Comparison of ENCODE assay signal across 16 cellular contexts in genomic region chr3:65880350-65880749, GRCh38.
DNase-seq lines count a peak whose midpoint lies in the region; ATAC-seq, FAIRE-seq and TF ChIP-seq lines count a peak whose summit lies in the region.
"Had no signal": no experiment of that assay in that cellular context is flagged by ENCODE, and none has a peak within 500 bp of the region (broad histone marks: within the 10 kb centered on the region; RNA-seq: fewer than 3 reads in every experiment).

No MANE protein-coding gene starts in this region.

- intact Hi-C loops in HepG2 (cut with micrococcal nuclease; ENCODE audit: unreplicated experiment), result no loop called here
- intact Hi-C loops in right lobe of liver (cut with DNase I), result no loop called here

- H3K4me3 Mint-ChIP-seq in WTC11, result no peak overlapping the region
- no peak overlapping the region for H3K4me3 Mint-ChIP-seq in nephron
- H3K4me3 Mint-ChIP-seq: CD14-positive monocyte; CD4-positive, alpha-beta memory T cell had no signal

- 98% methylated on average over 4 of the region's 4 CpGs for WGBS in HepG2 (ENCODE audit: low lambda C conversion rate)
- WGBS in right lobe of liver (ENCODE audit: insufficient coverage, low coverage, low lambda C conversion rate, missing lambda C conversion rate), result 89% methylated on average over 4 of the region's 4 CpGs

- H3K27ac Mint-ChIP-seq in WTC11 (peak overlapping the region; percentile 1), nephron (peak overlapping the region in 2 of 3 experiments; percentile 33 to 55)
- H3K27ac Mint-ChIP-seq: CD14-positive monocyte; CD4-positive, alpha-beta memory T cell had no signal

- TF ChIP-seq CTCF in HepG2 (CRISPR knock-in tag; IDR thresholded peaks at IDR 0.05), result no peak
- TF ChIP-seq CTCF in right lobe of liver (IDR thresholded peaks at IDR 0.05), result no peak
- TF ChIP-seq CTCF in WTC11 (IDR thresholded peaks at IDR 0.05), result no peak
- no peak for TF ChIP-seq CTCF in nephron (IDR thresholded peaks at IDR 0.05; ENCODE audit: unreplicated experiment in 3 of 3)

- H3K27ac ChIP-seq in HepG2 (ENCODE audit: extremely low read length, insufficient read depth, low read length) (no peak overlapping the region), right lobe of liver (no peak overlapping the region)
- H3K27ac ChIP-seq: 22Rv1, BLaER1, GM23248 had no signal

- H3K4me3 ChIP-seq in HepG2 (replicated peaks in 1 of 3; ENCODE audit: insufficient read depth in 1 of 3, low read depth in 2 of 3, low read length in 3 of 3) (no peak overlapping the region), right lobe of liver (no peak overlapping the region)
- H3K4me3 ChIP-seq: BLaER1, GM23248 had no signal

- CTCF ChIA-PET in HepG2 (lab: Yijun Ruan, JAX; ENCODE audit: low intra/inter-chr PET ratio, low total read pairs), result no interaction called here
- CTCF ChIA-PET in WTC11 (lab: Charles Lee), result no interaction called here

- TF ChIP-seq EP300 in HepG2 (IDR thresholded peaks at IDR 0.05; ENCODE audit: low read depth in 2 of 2, low read length in 2 of 2) (no peak), HepG2 (CRISPR knock-in tag; IDR thresholded peaks at IDR 0.05; ENCODE audit: borderline replicate concordance) (no peak)

- peaks cover 62% of the 10 kb centered on the region for H3K79me2 ChIP-seq in HepG2 (ENCODE audit: insufficient read depth, low read length)

- BruUV-seq in HepG2 (replicated peaks; lab: Mats Ljungman, UMichigan), result no TSS peak

- H3K9me3 Mint-ChIP-seq in WTC11 (no peaks in the 10 kb centered on the region), nephron (no peaks in the 10 kb centered on the region)

- H3K27me3 Mint-ChIP-seq in WTC11 (ENCODE audit: low read depth), result no peaks in the 10 kb centered on the region
- H3K27me3 Mint-ChIP-seq in nephron (ENCODE audit: low read depth), result no peaks in the 10 kb centered on the region

- no peaks in the 10 kb centered on the region for H3K36me3 Mint-ChIP-seq in WTC11
- no peaks in the 10 kb centered on the region for H3K36me3 Mint-ChIP-seq in nephron (ENCODE audit: low read depth)
- H3K36me3 Mint-ChIP-seq: CD14-positive monocyte; CD4-positive, alpha-beta memory T cell had no signal

- H3K27me3 ChIP-seq in HepG2 (ENCODE audit: control insufficient read depth in 1 of 2, insufficient read depth in 2 of 2, low read length in 2 of 2) (no peaks in the 10 kb centered on the region), right lobe of liver (no peaks in the 10 kb centered on the region)
- H3K27me3 ChIP-seq: BLaER1 had no signal

- H2AFZ ChIP-seq in HepG2 (ENCODE audit: low read length), result no peak overlapping the region
- H2AFZ ChIP-seq: GM23248 had no signal

- H3K4me2 ChIP-seq in HepG2 (ENCODE audit: low read depth, low read length), result no peak overlapping the region
- H3K4me2 ChIP-seq: BLaER1 had no signal

- H3K4me1 Mint-ChIP-seq in WTC11 (peaks cover 52% of the 10 kb centered on the region), nephron (peaks cover 20% of the 10 kb centered on the region)
- H3K4me1 Mint-ChIP-seq: CD14-positive monocyte; CD4-positive, alpha-beta memory T cell had no signal

- FAIRE-seq in HepG2 (lab: Jason Lieb, UNC), result no peak

- in situ Hi-C loops in HepG2 (cut with HindIII; ENCODE audit: extremely low pct_ligation_motif_present, low pct_unique_long_range_greater_than_20kb), result no loop called here

- TF ChIP-seq RAD21 in HepG2 (CRISPR knock-in tag; IDR thresholded peaks at IDR 0.05), result no peak

- TF ChIP-seq POLR2A in HepG2 (IDR thresholded peaks at IDR 0.05; ENCODE audit: insufficient read depth in 1 of 2, low read depth in 2 of 2, low read length in 2 of 2), result no peak
- TF ChIP-seq POLR2A in right lobe of liver (IDR thresholded peaks at IDR 0.05), result no peak

- no peaks in the 10 kb centered on the region for H3K9me3 ChIP-seq in HepG2 (ENCODE audit: low read length)
- H3K9me3 ChIP-seq in right lobe of liver, result no peaks in the 10 kb centered on the region
- H3K9me3 ChIP-seq: BLaER1 had no signal

- H3K36me3 ChIP-seq in HepG2 (replicated peaks in 1 of 2; ENCODE audit: control insufficient read depth in 1 of 2, insufficient read depth in 2 of 2, low read length in 2 of 2) (no peaks in the 10 kb centered on the region), right lobe of liver (no peaks in the 10 kb centered on the region)
- H3K36me3 ChIP-seq: BLaER1 had no signal

- no peak for DNase-seq in HepG2 (ENCODE audit: low spot score)
- DNase-seq in right lobe of liver, result no peak
- DNase-seq in WTC11 (ENCODE audit: low spot score), result no peak
- DNase-seq in stimulated activated CD4-positive, alpha-beta T cell treated with anti-CD3 and anti-CD28 coated beads, Interleukin-15, amount 100 ng/mL, for 24 hours, result no peak
- DNase-seq in NCI-H69 (lab: John Stamatoyannopoulos, UW), result no peak
- DNase-seq: CD4-positive, alpha-beta memory T cell; DMS153; DMS79; GDM1; GM23248; HCEC 1CT had no signal

- ATAC-seq in HepG2 (no peak), right lobe of liver (no peak), WTC11 (no peak), HG03571 (IDR thresholded peaks at IDR 0.05; ENCODE audit: unreplicated experiment) (no peak)

- peaks cover 44% of the 10 kb centered on the region for H3K4me1 ChIP-seq in HepG2 (ENCODE audit: insufficient read depth, low read length)
- H3K4me1 ChIP-seq in right lobe of liver, result peaks cover 0 to 18% (median 2%) of the 10 kb centered on the region in 4 donors

- POLR2A ChIA-PET in HepG2 (lab: Yijun Ruan, JAX) (no interaction called here), WTC11 (lab: Charles Lee) (interaction anchor here (0.6 kb wide), 1 partner anchor 310 kb away, joined by 3 read pairs; no protein-coding TSS in a partner anchor)

- peaks cover 26% of the 10 kb centered on the region for H4K20me1 ChIP-seq in HepG2 (ENCODE audit: insufficient read depth, low read length)

- no peak overlapping the region for H3K9ac ChIP-seq in HepG2 (ENCODE audit: insufficient read depth, low read depth, low read length)
- H3K9ac ChIP-seq: BLaER1, GM23248 had no signal

TF ChIP-seq in HepG2, 621 proteins besides CTCF, POLR2A, EP300 and RAD21:
- TF ChIP-seq MAFK (conservative IDR thresholded peaks at IDR 0.05 in 1 of 2, IDR thresholded peaks at IDR 0.05 in 1 of 2; ENCODE audit: low read length in 2 of 2) (peak in 1 of 2 experiments; percentile 72; a peak in 3 of 4 replicates), ZNF713 (CRISPR knock-in tag; IDR thresholded peaks at IDR 0.05) (no peak), MAFF (IDR thresholded peaks at IDR 0.05; ENCODE audit: low read depth, low read length) (peak; percentile 50)

TF ChIP-seq in WTC11, 78 proteins besides CTCF, POLR2A, EP300 and RAD21:
- no peak for TF ChIP-seq ZNF512 (CRISPR knock-in tag; IDR thresholded peaks at IDR 0.05; ENCODE audit: borderline replicate concordance)
TF ChIP-seq in WTC11: peak in this region for 0.
